8 cellular contexts compared by ENCODE assay signal in the genomic region with DNA sequence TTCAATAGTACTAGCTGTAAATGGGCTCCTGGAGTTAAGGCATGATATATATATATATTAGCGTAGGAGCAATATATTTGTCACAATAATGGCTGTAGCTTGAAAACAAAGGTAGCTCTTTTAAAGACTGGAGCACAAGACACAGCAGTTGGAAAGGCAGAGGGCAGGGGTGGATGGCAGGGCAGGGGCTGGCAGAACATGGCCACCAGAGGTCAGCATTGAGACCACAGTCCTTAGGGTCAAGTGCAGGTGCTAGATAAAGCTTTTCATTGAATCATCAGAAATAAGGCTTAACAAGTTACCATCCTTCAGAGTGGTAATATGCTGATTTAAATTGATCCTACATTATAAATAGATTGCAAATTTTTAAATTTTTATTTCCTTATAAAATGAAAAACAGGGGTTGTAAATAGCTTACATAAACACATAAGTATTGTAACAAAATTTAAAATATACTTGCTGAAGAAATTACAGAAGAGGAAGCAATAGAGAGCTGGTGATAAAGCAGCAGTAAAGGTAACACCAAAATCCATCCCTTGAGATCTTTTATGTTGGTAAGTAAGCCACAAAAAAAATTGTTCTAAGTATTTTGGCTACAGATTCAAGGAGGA.
DNase-seq lines count a peak whose midpoint lies in the region; ATAC-seq and FAIRE-seq lines count a peak whose summit lies in the region.

No MANE protein-coding gene starts in this region.

- CTCF ChIA-PET in activated CD4-positive, alpha-beta T cell treated with anti-CD3 and anti-CD28 coated beads, Interleukin-2, amount 10 ng/mL, durations not matched to agents 7 days and 5 days (lab: Charles Lee) = no interaction called here

- no peak overlapping the region for H3K4me3 ChIP-seq in right cardiac atrium (ENCODE audit: low read length)

- FAIRE-seq in GM19239 (lab: Jason Lieb, UNC) = peak; percentile 87

- H3K27ac Mint-ChIP-seq in activated CD4-positive, alpha-beta T cell treated with anti-CD3 and anti-CD28 coated beads, Interleukin-2, amount 10 ng/mL, durations not matched to agents 7 days and 5 days = no peak overlapping the region
- no peak overlapping the region for H3K27ac Mint-ChIP-seq in stimulated activated memory B cell treated with anti-CD40 and anti-IgM and Interleukin-4, amounts not matched to agents 10 μg/mL and 1 μg/mL and 100 μg/mL, for 72 hours

- DNase-seq in CD1c-positive myeloid dendritic cell (ENCODE audit: extremely low spot score) (peak; percentile 32), GM19239 (ENCODE audit: insufficient read length, low spot score) (peak; percentile 5), NAMALWA (ENCODE audit: low spot score) (peak; percentile 65), right cardiac atrium (peak; percentile 22 to 74 (median 51)), NCI-H2081 treated with DMSO at 0.1 percent for 48 hours (lab: John Stamatoyannopoulos, UW) (no peak)
- peak; percentile 41 for DNase-seq in activated CD4-positive, alpha-beta T cell treated with anti-CD3 and anti-CD28 coated beads, Interleukin-2, amount 10 ng/mL, durations not matched to agents 7 days and 5 days

- POLR2A ChIA-PET in activated CD4-positive, alpha-beta T cell treated with anti-CD3 and anti-CD28 coated beads, Interleukin-2, amount 10 ng/mL, durations not matched to agents 7 days and 5 days (lab: Charles Lee) = interaction anchor here (0.6 kb wide), 1 partner anchor 734 kb away, joined by 3 read pairs; no protein-coding TSS in a partner anchor

- peaks cover 7% of the 10 kb centered on the region for H3K4me1 Mint-ChIP-seq in activated CD4-positive, alpha-beta T cell treated with anti-CD3 and anti-CD28 coated beads, Interleukin-2, amount 10 ng/mL, durations not matched to agents 7 days and 5 days
- no peaks in the 10 kb centered on the region for H3K4me1 Mint-ChIP-seq in stimulated activated memory B cell treated with anti-CD40 and anti-IgM and Interleukin-4, amounts not matched to agents 10 μg/mL and 1 μg/mL and 100 μg/mL, for 72 hours

- intact Hi-C loops in right cardiac atrium (cut with DNase I) = no loop called here

- ATAC-seq in right cardiac atrium = no peak
- ATAC-seq in stimulated activated memory B cell treated with anti-CD40 and anti-IgM and Interleukin-4, amounts not matched to agents 10 μg/mL and 1 μg/mL and 100 μg/mL, for 72 hours = peak; percentile 56
- no peak for ATAC-seq in GM21737 (IDR thresholded peaks at IDR 0.05; ENCODE audit: unreplicated experiment)

- no peaks in the 10 kb centered on the region for H3K9me3 Mint-ChIP-seq in activated CD4-positive, alpha-beta T cell treated with anti-CD3 and anti-CD28 coated beads, Interleukin-2, amount 10 ng/mL, durations not matched to agents 7 days and 5 days
- H3K9me3 Mint-ChIP-seq in stimulated activated memory B cell treated with anti-CD40 and anti-IgM and Interleukin-4, amounts not matched to agents 10 μg/mL and 1 μg/mL and 100 μg/mL, for 72 hours = peaks cover 2% of the 10 kb centered on the region

- no peaks in the 10 kb centered on the region for H3K9me3 ChIP-seq in right cardiac atrium (ENCODE audit: control insufficient read depth, low read length)

- WGBS in right cardiac atrium = 89% methylated on average over 1 of the region's 1 CpG

- H3K4me3 Mint-ChIP-seq in activated CD4-positive, alpha-beta T cell treated with anti-CD3 and anti-CD28 coated beads, Interleukin-2, amount 10 ng/mL, durations not matched to agents 7 days and 5 days = no peak overlapping the region
- no peak overlapping the region for H3K4me3 Mint-ChIP-seq in stimulated activated memory B cell treated with anti-CD40 and anti-IgM and Interleukin-4, amounts not matched to agents 10 μg/mL and 1 μg/mL and 100 μg/mL, for 72 hours

- H3K27me3 ChIP-seq in right cardiac atrium (ENCODE audit: control insufficient read depth, insufficient read depth) = no peaks in the 10 kb centered on the region

- H3K27me3 Mint-ChIP-seq in activated CD4-positive, alpha-beta T cell treated with anti-CD3 and anti-CD28 coated beads, Interleukin-2, amount 10 ng/mL, durations not matched to agents 7 days and 5 days = peaks cover 2% of the 10 kb centered on the region
- no peaks in the 10 kb centered on the region for H3K27me3 Mint-ChIP-seq in stimulated activated memory B cell treated with anti-CD40 and anti-IgM and Interleukin-4, amounts not matched to agents 10 μg/mL and 1 μg/mL and 100 μg/mL, for 72 hours

- no peak overlapping the region for H3K27ac ChIP-seq in right cardiac atrium (ENCODE audit: low read length)

- no peaks in the 10 kb centered on the region for H3K36me3 Mint-ChIP-seq in activated CD4-positive, alpha-beta T cell treated with anti-CD3 and anti-CD28 coated beads, Interleukin-2, amount 10 ng/mL, durations not matched to agents 7 days and 5 days (ENCODE audit: low read depth)
- H3K36me3 Mint-ChIP-seq in stimulated activated memory B cell treated with anti-CD40 and anti-IgM and Interleukin-4, amounts not matched to agents 10 μg/mL and 1 μg/mL and 100 μg/mL, for 72 hours = no peaks in the 10 kb centered on the region

- H3K4me1 ChIP-seq in right cardiac atrium (ENCODE audit: control insufficient read depth, insufficient read depth, low read length) = no peaks in the 10 kb centered on the region
